Comparison of ENCODE assay signal across 1 cellular context in the genomic region with DNA sequence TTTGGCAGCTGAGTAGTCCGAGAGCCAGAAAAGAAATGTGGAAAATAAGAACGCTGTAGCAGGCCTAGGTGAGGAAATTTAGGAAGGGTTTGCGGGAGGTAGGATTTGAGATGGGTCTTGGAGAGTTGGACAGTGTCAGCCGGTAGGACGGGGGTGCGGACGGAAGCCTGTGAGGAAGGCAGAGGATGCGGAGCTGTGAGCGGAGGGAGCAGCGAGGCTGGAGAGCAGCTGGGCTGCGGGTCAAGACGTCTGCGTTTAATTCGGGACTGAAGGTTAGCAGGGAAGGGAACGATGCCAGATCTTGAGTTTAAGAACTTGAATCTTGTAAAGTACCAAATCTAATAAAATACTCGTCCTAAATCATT.
TF ChIP-seq lines count a peak whose summit lies in the region.

No MANE protein-coding gene starts in this region.

TF ChIP-seq in GM12878, 131 proteins besides CTCF, POLR2A, EP300 and RAD21:
- TF ChIP-seq MEF2A (IDR thresholded peaks at IDR 0.05; ENCODE audit: insufficient read depth, low read depth, low read length) (no peak), RFX5 (IDR thresholded peaks at IDR 0.05; ENCODE audit: low read depth, low read length) (no peak), CHD2 (IDR thresholded peaks at IDR 0.05; ENCODE audit: borderline replicate concordance, low read depth, low read length) (no peak), NR2F1 (conservative IDR thresholded peaks at IDR 0.05) (no peak), ETV6 (conservative IDR thresholded peaks at IDR 0.05 in 1 of 2, IDR thresholded peaks at IDR 0.05 in 1 of 2; ENCODE audit: borderline replicate concordance in 1 of 2, low read depth in 1 of 2) (no peak), HDAC6 (IDR thresholded peaks at IDR 0.05; ENCODE audit: unreplicated experiment) (no peak)
- TF ChIP-seq, protein P1, sequence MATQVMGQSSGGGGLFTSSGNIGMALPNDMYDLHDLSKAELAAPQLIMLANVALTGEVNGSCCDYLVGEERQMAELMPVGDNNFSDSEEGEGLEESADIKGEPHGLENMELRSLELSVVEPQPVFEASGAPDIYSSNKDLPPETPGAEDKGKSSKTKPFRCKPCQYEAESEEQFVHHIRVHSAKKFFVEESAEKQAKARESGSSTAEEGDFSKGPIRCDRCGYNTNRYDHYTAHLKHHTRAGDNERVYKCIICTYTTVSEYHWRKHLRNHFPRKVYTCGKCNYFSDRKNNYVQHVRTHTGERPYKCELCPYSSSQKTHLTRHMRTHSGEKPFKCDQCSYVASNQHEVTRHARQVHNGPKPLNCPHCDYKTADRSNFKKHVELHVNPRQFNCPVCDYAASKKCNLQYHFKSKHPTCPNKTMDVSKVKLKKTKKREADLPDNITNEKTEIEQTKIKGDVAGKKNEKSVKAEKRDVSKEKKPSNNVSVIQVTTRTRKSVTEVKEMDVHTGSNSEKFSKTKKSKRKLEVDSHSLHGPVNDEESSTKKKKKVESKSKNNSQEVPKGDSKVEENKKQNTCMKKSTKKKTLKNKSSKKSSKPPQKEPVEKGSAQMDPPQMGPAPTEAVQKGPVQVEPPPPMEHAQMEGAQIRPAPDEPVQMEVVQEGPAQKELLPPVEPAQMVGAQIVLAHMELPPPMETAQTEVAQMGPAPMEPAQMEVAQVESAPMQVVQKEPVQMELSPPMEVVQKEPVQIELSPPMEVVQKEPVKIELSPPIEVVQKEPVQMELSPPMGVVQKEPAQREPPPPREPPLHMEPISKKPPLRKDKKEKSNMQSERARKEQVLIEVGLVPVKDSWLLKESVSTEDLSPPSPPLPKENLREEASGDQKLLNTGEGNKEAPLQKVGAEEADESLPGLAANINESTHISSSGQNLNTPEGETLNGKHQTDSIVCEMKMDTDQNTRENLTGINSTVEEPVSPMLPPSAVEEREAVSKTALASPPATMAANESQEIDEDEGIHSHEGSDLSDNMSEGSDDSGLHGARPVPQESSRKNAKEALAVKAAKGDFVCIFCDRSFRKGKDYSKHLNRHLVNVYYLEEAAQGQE (IDR thresholded peaks at IDR 0.05; ENCODE audit: low read depth, low read length) = no peak
